2 cellular contexts compared by ENCODE assay signal in genomic region chr6:7087066-7087465, GRCh38.
A peak's percentile ranks its signal among the peaks of the same experiment; 100 is the strongest.
TF ChIP-seq lines count a peak whose summit lies in the region.

No MANE protein-coding gene starts in this region.

TF ChIP-seq in IMR-90, 13 proteins besides CTCF, POLR2A, EP300 and RAD21:
- TF ChIP-seq SMC3 (IDR thresholded peaks at IDR 0.05; ENCODE audit: low read depth, low read length) (no peak), FOS (IDR thresholded peaks at IDR 0.05; ENCODE audit: low read depth, low read length) (no peak), MAZ (IDR thresholded peaks at IDR 0.05; ENCODE audit: borderline replicate concordance, low read depth, low read length) (no peak), RFX5 (IDR thresholded peaks at IDR 0.05; ENCODE audit: low read depth, low read length) (no peak), MAFK (IDR thresholded peaks at IDR 0.05; ENCODE audit: low read depth, low read length) (no peak), CEBPB (IDR thresholded peaks at IDR 0.05; ENCODE audit: low read depth, low read length) (no peak), MXI1 (IDR thresholded peaks at IDR 0.05; ENCODE audit: borderline replicate concordance, low read depth, low read length) (no peak), CHD1 (IDR thresholded peaks at IDR 0.05; ENCODE audit: low read depth, low read length) (no peak), NFE2L2 (IDR thresholded peaks at IDR 0.05; ENCODE audit: low read depth, low read length) (no peak), ELK1 (IDR thresholded peaks at IDR 0.05; ENCODE audit: borderline replicate concordance, low read depth, low read length) (no peak), BHLHE40 (IDR thresholded peaks at IDR 0.05; ENCODE audit: low read depth, low read length) (no peak), RCOR1 (IDR thresholded peaks at IDR 0.05; ENCODE audit: insufficient replicate concordance, low read length) (no peak)
- TF ChIP-seq, protein P1, sequence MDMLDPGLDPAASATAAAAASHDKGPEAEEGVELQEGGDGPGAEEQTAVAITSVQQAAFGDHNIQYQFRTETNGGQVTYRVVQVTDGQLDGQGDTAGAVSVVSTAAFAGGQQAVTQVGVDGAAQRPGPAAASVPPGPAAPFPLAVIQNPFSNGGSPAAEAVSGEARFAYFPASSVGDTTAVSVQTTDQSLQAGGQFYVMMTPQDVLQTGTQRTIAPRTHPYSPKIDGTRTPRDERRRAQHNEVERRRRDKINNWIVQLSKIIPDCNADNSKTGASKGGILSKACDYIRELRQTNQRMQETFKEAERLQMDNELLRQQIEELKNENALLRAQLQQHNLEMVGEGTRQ (IDR thresholded peaks at IDR 0.05; ENCODE audit: low read depth, low read length) = no peak

TF ChIP-seq in K562, 482 proteins besides CTCF, POLR2A, EP300 and RAD21:
- TF ChIP-seq MYC (IDR thresholded peaks at IDR 0.05; ENCODE audit: low read depth, low read length) (0 out of 2 replicates have a peak, but pooled peaks have one; percentile 11), MYC (CRISPR knock-in tag; IDR thresholded peaks at IDR 0.05; ENCODE audit: borderline replicate concordance, low read depth) (no peak), RFX1 (IDR thresholded peaks at IDR 0.05) (no peak)
